18 cellular contexts compared by ENCODE assay signal in genomic region chr9:3810231-3810630, GRCh38.
"Had no signal": no experiment of that assay in that cellular context is flagged by ENCODE, and none has a peak within 500 bp of the region (broad histone marks: within the 10 kb centered on the region; RNA-seq: fewer than 3 reads in every experiment).

No MANE protein-coding gene starts in this region.

- H3K4me1 ChIP-seq: ascending aorta, breast epithelium, heart left ventricle, pancreas, tibial nerve, vagina had no signal

- H3K4me3 ChIP-seq: ascending aorta, breast epithelium, heart left ventricle, mucosa of descending colon, pancreas, tibial nerve, vagina had no signal

- H3K36me3 ChIP-seq: ascending aorta, breast epithelium, heart left ventricle, pancreas, tibial nerve, vagina had no signal

- H3K27me3 ChIP-seq: ascending aorta, breast epithelium, heart left ventricle, pancreas, tibial nerve, vagina had no signal

- DNase-seq: activated CD4-positive, alpha-beta T cell treated with anti-CD3 and anti-CD28 coated beads for 1 hour; activated CD4-positive, alpha-beta T cell treated with anti-CD3 and anti-CD28 coated beads, Interleukin-2, amount 50 U/mL, for 4 hours; activated naive CD4-positive, alpha-beta T cell treated with Interleukin-2 at 50 U/mL for 16 hours; activated naive CD8-positive, alpha-beta T cell treated with anti-CD3 and anti-CD28 coated beads, Interleukin-2, amount 50 U/mL, for 24 hours; cerebellar nuclear complex; effector CD8-positive, alpha-beta T cell; heart left ventricle; mucosa of descending colon; naive thymus-derived CD8-positive, alpha-beta T cell; pancreas; stimulated activated CD4-positive, alpha-beta T cell treated with anti-CD3 and anti-CD28 coated beads, Interleukin-1b, Interleukin-23, amount 100 ng/mL, for 48 hours; stimulated activated naive B cell treated with anti-CD40 and anti-IgM and Interleukin-4, amounts not matched to agents 10 μg/mL and 1 μg/mL and 100 μg/mL, for 72 hours; T1000 had no signal

- H3K27ac ChIP-seq: ascending aorta, breast epithelium, heart left ventricle, pancreas, tibial nerve, vagina had no signal

- FAIRE-seq: pancreas had no signal

- H3K9me3 ChIP-seq: ascending aorta, breast epithelium, mucosa of descending colon, pancreas, tibial nerve, vagina had no signal

- ATAC-seq: activated naive CD8-positive, alpha-beta T cell treated with anti-CD3 and anti-CD28 coated beads, Interleukin-2, amount 50 U/mL, for 24 hours; heart left ventricle; left lobe of liver; naive thymus-derived CD8-positive, alpha-beta T cell had no signal
